8 cellular contexts compared by ENCODE assay signal in the genomic region with DNA sequence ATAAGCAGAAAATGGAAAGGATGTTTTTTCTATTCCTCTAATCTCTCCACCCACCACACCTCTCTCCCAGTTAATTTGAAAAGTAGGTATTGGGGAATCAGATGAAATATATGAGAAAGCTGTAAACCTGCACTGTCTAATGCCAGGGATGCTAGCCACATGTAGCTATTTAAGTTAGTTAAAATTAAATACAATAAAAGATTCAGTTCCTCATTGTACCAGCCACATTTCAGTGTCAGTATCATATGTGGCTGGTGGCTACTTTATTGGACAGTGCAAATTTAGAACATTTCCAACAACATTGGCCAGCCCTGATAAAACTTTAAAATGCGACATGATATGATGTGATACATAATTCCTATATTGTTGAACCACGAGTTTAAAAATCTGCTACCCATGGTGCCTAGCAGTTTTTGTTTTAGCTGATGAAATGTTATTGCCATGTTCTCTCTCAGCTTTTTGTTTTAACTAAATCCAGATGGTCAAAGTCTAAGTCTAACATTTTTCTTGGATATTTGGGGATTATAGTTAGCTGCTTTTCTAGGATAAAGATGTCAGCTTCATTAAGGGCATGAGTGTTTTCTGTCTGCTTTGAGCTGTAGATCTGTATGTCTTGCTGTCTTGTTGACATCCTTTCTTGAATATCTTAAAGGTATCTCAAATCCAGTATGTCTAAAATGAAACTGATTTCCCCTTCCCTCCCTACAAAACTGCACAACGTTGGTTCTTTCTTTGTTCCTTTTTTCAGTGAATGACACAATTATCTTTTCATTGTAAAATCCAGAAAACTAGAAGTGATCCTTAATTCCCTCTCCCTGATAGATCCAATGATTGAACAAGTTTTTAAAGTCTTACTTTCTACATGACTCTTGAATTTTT. TPM values are rescaled to one million over a fixed set of nuclear protein-coding genes. Genes with fewer than 3 reads are reported as not detected.
DNase-seq lines count a peak whose midpoint lies in the region; ATAC-seq and TF ChIP-seq lines count a peak whose summit lies in the region.
"Had no signal": no experiment of that assay in that cellular context is flagged by ENCODE, and none has a peak within 500 bp of the region (broad histone marks: within the 10 kb centered on the region; RNA-seq: fewer than 3 reads in every experiment).

No MANE protein-coding gene starts in this region.

- ATAC-seq in GM19438 (IDR thresholded peaks at IDR 0.05; ENCODE audit: low read depth, unreplicated experiment): peak; percentile 55
- no peak for ATAC-seq in activated B cell treated with CpG ODN at 0.5 μM for 24 hours (ENCODE audit: low read depth)
- no peak for ATAC-seq in HG03521 (IDR thresholded peaks at IDR 0.05; ENCODE audit: unreplicated experiment)
- ATAC-seq in HG03045 (IDR thresholded peaks at IDR 0.05; ENCODE audit: unreplicated experiment): no peak

- no peaks in the 10 kb centered on the region for H3K27me3 Mint-ChIP-seq in Calu3 (ENCODE audit: unreplicated experiment)
- H3K27me3 Mint-ChIP-seq in activated B cell treated with CpG ODN at 0.5 μM for 24 hours: no peaks in the 10 kb centered on the region

- H3K4me3 Mint-ChIP-seq in Calu3 (ENCODE audit: low read depth, unreplicated experiment) (no peak overlapping the region), activated B cell treated with CpG ODN at 0.5 μM for 24 hours (no peak overlapping the region)

- POLR2A ChIA-PET in activated B cell treated with CpG ODN at 0.5 μM for 24 hours (lab: Charles Lee): no interaction called here

- CTCF ChIA-PET in Calu3 (lab: Charles Lee) (no interaction called here), activated B cell treated with CpG ODN at 0.5 μM for 24 hours (lab: Charles Lee) (no interaction called here)

- peaks cover 7% of the 10 kb centered on the region for H3K36me3 Mint-ChIP-seq in Calu3 (ENCODE audit: insufficient read depth, unreplicated experiment)
- H3K36me3 Mint-ChIP-seq in activated B cell treated with CpG ODN at 0.5 μM for 24 hours (ENCODE audit: low read depth): peaks cover 2% of the 10 kb centered on the region

- H3K4me1 ChIP-seq in muscle layer of duodenum (ENCODE audit: control insufficient read depth in 1 of 2, insufficient read depth in 2 of 2, low read length in 2 of 2): peaks cover 0 to 31% of the 10 kb centered on the region in 2 donors

- H3K36me3 ChIP-seq in muscle layer of duodenum (ENCODE audit: control insufficient read depth in 1 of 2, insufficient read depth in 2 of 2, low read length in 2 of 2): no peaks in the 10 kb centered on the region

- H3K27ac Mint-ChIP-seq in Calu3 (ENCODE audit: unreplicated experiment): peak overlapping the region; percentile 3
- H3K27ac Mint-ChIP-seq in activated B cell treated with CpG ODN at 0.5 μM for 24 hours: peak overlapping the region; percentile 75

- BruUV-seq in Calu3 (replicated peaks; lab: Mats Ljungman, UMichigan): no TSS peak

- H3K27ac ChIP-seq in muscle layer of duodenum (ENCODE audit: low read length): peak overlapping the region; percentile 11

- TF ChIP-seq CTCF in Calu3 (IDR thresholded peaks at IDR 0.05; ENCODE audit: unreplicated experiment): no peak
- no peak for TF ChIP-seq CTCF in activated B cell treated with CpG ODN at 0.5 μM for 24 hours (IDR thresholded peaks at IDR 0.05)

- no peaks in the 10 kb centered on the region for H3K9me3 ChIP-seq in muscle layer of duodenum (ENCODE audit: control insufficient read depth in 1 of 2, low read length in 2 of 2)

- H3K9me3 Mint-ChIP-seq in Calu3 (ENCODE audit: low read depth, unreplicated experiment) (no peaks in the 10 kb centered on the region), activated B cell treated with CpG ODN at 0.5 μM for 24 hours (no peaks in the 10 kb centered on the region)

- intact Hi-C loops in Calu3 (cut with micrococcal nuclease; ENCODE audit: unreplicated experiment): loop anchor here (10.0 kb wide), 1 partner anchor 149 kb away; a partner anchor contains a TSS
- intact Hi-C loops in activated B cell treated with CpG ODN at 0.5 μM for 24 hours (cut with micrococcal nuclease): no loop called here

- H3K27me3 ChIP-seq in muscle layer of duodenum (ENCODE audit: low read depth, low read length): no peaks in the 10 kb centered on the region

- DNase-seq in Calu3 (no peak), activated B cell treated with CpG ODN at 0.5 μM for 24 hours (no peak), NCI-H187 (lab: John Stamatoyannopoulos, UW) (no peak)
- DNase-seq: NCI-H146 had no signal

- H3K4me1 Mint-ChIP-seq in Calu3 (ENCODE audit: low read depth, unreplicated experiment) (peaks cover 35% of the 10 kb centered on the region), activated B cell treated with CpG ODN at 0.5 μM for 24 hours (peaks cover 39% of the 10 kb centered on the region)

- no peak overlapping the region for H3K4me3 ChIP-seq in muscle layer of duodenum (ENCODE audit: low read depth in 1 of 2, low read length in 2 of 2)

RNA-seq across cellular contexts. Expression of a gene that starts 6.1 kb away (rescaled TPM):
- total RNA-seq in Calu3 (2022) (35.5 and 38.1 TPM in 2 replicates), activated B cell treated with CpG ODN at 0.5 μM for 24 hours (16.8 and 19.5 TPM in 2 replicates)

RNA-seq across cellular contexts. Expression of a gene that starts 6.3 kb away (rescaled TPM):
- 0.78 and 0.92 TPM in 2 replicates for total RNA-seq in Calu3 (2022)
- 0.24 and 0.44 TPM in 2 replicates for total RNA-seq in activated B cell treated with CpG ODN at 0.5 μM for 24 hours
